ENCODE assay signal across 25 cellular contexts in genomic region chr18:58156516-58156915, GRCh38.
"Had no signal": no experiment of that assay in that cellular context is flagged by ENCODE, and none has a peak within 500 bp of the region (broad histone marks: within the 10 kb centered on the region; RNA-seq: fewer than 3 reads in every experiment).

No MANE protein-coding gene starts in this region.

- ATAC-seq: heart left ventricle; left lung; lower lobe of right lung; psoas muscle; sciatic nerve; stimulated activated naive B cell treated with anti-CD40 and anti-IgM and Interleukin-4, amounts not matched to agents 10 μg/mL and 1 μg/mL and 100 μg/mL, for 72 hours; stimulated activated naive CD8-positive, alpha-beta T cell treated with anti-CD3 and anti-CD28 coated beads, Interleukin-15, amount 100 ng/mL, for 72 hours had no signal

- H3K27me3 ChIP-seq: dorsolateral prefrontal cortex, heart left ventricle, left lung, spleen, testis, transverse colon had no signal

- H3K36me3 ChIP-seq: heart left ventricle, left lung, lower lobe of right lung, spleen, transverse colon had no signal

- H3K27ac Mint-ChIP-seq: memory B cell; naive B cell; stimulated activated naive B cell treated with anti-CD40 and anti-IgM and Interleukin-4, amounts not matched to agents 10 μg/mL and 1 μg/mL and 100 μg/mL, for 72 hours; stimulated activated naive CD8-positive, alpha-beta T cell treated with anti-CD3 and anti-CD28 coated beads, Interleukin-15, amount 100 ng/mL, for 72 hours had no signal

- H3K27me3 Mint-ChIP-seq: memory B cell; stimulated activated naive CD8-positive, alpha-beta T cell treated with anti-CD3 and anti-CD28 coated beads, Interleukin-15, amount 100 ng/mL, for 72 hours had no signal

- H3K9me3 Mint-ChIP-seq: memory B cell; naive B cell; nephron; stimulated activated naive B cell treated with anti-CD40 and anti-IgM and Interleukin-4, amounts not matched to agents 10 μg/mL and 1 μg/mL and 100 μg/mL, for 72 hours; stimulated activated naive CD8-positive, alpha-beta T cell treated with anti-CD3 and anti-CD28 coated beads, Interleukin-15, amount 100 ng/mL, for 72 hours had no signal

- H3K9me3 ChIP-seq: heart left ventricle, left lung, lower lobe of right lung, psoas muscle, spleen, testis, transverse colon had no signal

- H3K4me1 ChIP-seq: heart left ventricle, left lung, spleen, testis had no signal

- H3K4me1 Mint-ChIP-seq: naive B cell; stimulated activated naive B cell treated with anti-CD40 and anti-IgM and Interleukin-4, amounts not matched to agents 10 μg/mL and 1 μg/mL and 100 μg/mL, for 72 hours; stimulated activated naive CD8-positive, alpha-beta T cell treated with anti-CD3 and anti-CD28 coated beads, Interleukin-15, amount 100 ng/mL, for 72 hours had no signal

- H3K4me3 Mint-ChIP-seq: memory B cell; naive B cell; nephron; stimulated activated naive B cell treated with anti-CD40 and anti-IgM and Interleukin-4, amounts not matched to agents 10 μg/mL and 1 μg/mL and 100 μg/mL, for 72 hours; stimulated activated naive CD8-positive, alpha-beta T cell treated with anti-CD3 and anti-CD28 coated beads, Interleukin-15, amount 100 ng/mL, for 72 hours had no signal

- DNase-seq: cortex of kidney; dorsolateral prefrontal cortex; effector CD8-positive, alpha-beta T cell; foreskin melanocyte; heart left ventricle; hippocampal formation; left lung; lower lobe of right lung; midbrain; naive B cell; occipital lobe; psoas muscle; retina; spleen; stimulated activated CD4-positive, alpha-beta T cell treated with anti-CD3 and anti-CD28 coated beads, Interleukin-15, amount 100 ng/mL, for 24 hours; stimulated activated CD4-positive, alpha-beta T cell treated with anti-CD3 and anti-CD28 coated beads, Interleukin-1b, Interleukin-23, amount 100 ng/mL, for 48 hours; stimulated activated CD4-positive, alpha-beta T cell treated with anti-CD3 and anti-CD28 coated beads, Interleukin-4, amount 100 ng/mL, for 24 hours; stimulated activated naive B cell treated with anti-CD40 and anti-IgM and Interleukin-4, amounts not matched to agents 10 μg/mL and 1 μg/mL and 100 μg/mL, for 72 hours; stimulated activated naive CD8-positive, alpha-beta T cell treated with anti-CD3 and anti-CD28 coated beads, Interleukin-15, amount 100 ng/mL, for 72 hours; testis; transverse colon had no signal

- H3K27ac ChIP-seq: dorsolateral prefrontal cortex, heart left ventricle, left lung, lower lobe of right lung, parathyroid adenoma, psoas muscle, spleen, testis, transverse colon had no signal

- H3K4me3 ChIP-seq: dorsolateral prefrontal cortex, heart left ventricle, left lung, lower lobe of right lung, psoas muscle, spleen, testis, transverse colon had no signal

- H3K36me3 Mint-ChIP-seq: memory B cell; naive B cell; stimulated activated naive B cell treated with anti-CD40 and anti-IgM and Interleukin-4, amounts not matched to agents 10 μg/mL and 1 μg/mL and 100 μg/mL, for 72 hours had no signal

- H2AFZ ChIP-seq: parathyroid adenoma had no signal

- H3K9ac ChIP-seq: parathyroid adenoma had no signal
